ENCODE assay signal across 29 cellular contexts in genomic region chr17:8445536-8445935, GRCh38. TPM values are rescaled to one million over a fixed set of nuclear protein-coding genes. Genes with fewer than 3 reads are reported as not detected.
"Had no signal": no experiment of that assay in that cellular context is flagged by ENCODE, and none has a peak within 500 bp of the region (broad histone marks: within the 10 kb centered on the region; RNA-seq: fewer than 3 reads in every experiment).

No MANE protein-coding gene starts in this region.

- DNase-seq: activated CD8-positive, alpha-beta memory T cell treated with anti-CD3 and anti-CD28 coated beads, Interleukin-2, amount 50 U/mL, for 48 hours; activated naive CD4-positive, alpha-beta T cell; activated T-cell treated with anti-CD3 and anti-CD28 coated beads, Interleukin-2, amount 50 U/mL, for 4 hours; adrenal gland; colonic mucosa; foreskin keratinocyte; immature natural killer cell; mesenchymal stem cell; mucosa of descending colon; occipital lobe; posterior cingulate gyrus; small intestine; stimulated activated CD4-positive, alpha-beta T cell treated with anti-CD3 and anti-CD28 coated beads, Interleukin-2, amount 100 ng/mL, for 24 hours; stimulated activated naive CD8-positive, alpha-beta T cell treated with anti-CD3 and anti-CD28 coated beads, Interleukin-15, amount 100 ng/mL, for 72 hours; uterus; WERI-Rb-1 had no signal

- H3K4me1 ChIP-seq: colonic mucosa, foreskin keratinocyte, uterus had no signal

- H3K27me3 ChIP-seq: adrenal gland, colonic mucosa, foreskin keratinocyte, hepatocyte, suprapubic skin, tibial nerve, uterus had no signal

- H3K27ac Mint-ChIP-seq: activated naive CD8-positive, alpha-beta T cell; activated T-helper 2 cell treated with anti-CD3 and anti-CD28 coated beads, Interferon-gamma antibody, Interleukin-2, Interleukin-4, amounts not matched to agents 10 μg/mL and 5 μg/mL and 100 μg/mL, durations not matched to agents 14 hours and 24 hours and 36 hours; immature natural killer cell; stimulated activated effector memory CD8-positive, alpha-beta T cell treated with anti-CD3 and anti-CD28 coated beads, Interleukin-12 subunit alpha, Interleukin-12 subunit beta, amount 100 ng/mL, for 72 hours; stimulated activated naive CD8-positive, alpha-beta T cell treated with anti-CD3 and anti-CD28 coated beads, Interleukin-15, amount 100 ng/mL, for 72 hours had no signal

- H3K4me3 ChIP-seq: adrenal gland, colonic mucosa, hepatocyte, mucosa of descending colon, suprapubic skin, tibial nerve, uterus had no signal

- H3K9me3 ChIP-seq: adrenal gland, colonic mucosa, mucosa of descending colon, suprapubic skin, tibial nerve, uterus had no signal

- H3K9me3 Mint-ChIP-seq: activated T-cell treated with anti-CD3 and anti-CD28 coated beads, Interleukin-2, amount 50 U/mL, for 4 hours; activated T-helper 2 cell treated with anti-CD3 and anti-CD28 coated beads, Interferon-gamma antibody, Interleukin-2, Interleukin-4, amounts not matched to agents 10 μg/mL and 5 μg/mL and 100 μg/mL, durations not matched to agents 14 hours and 24 hours and 36 hours; central memory CD8-positive, alpha-beta T cell; immature natural killer cell; stimulated activated effector memory CD8-positive, alpha-beta T cell treated with anti-CD3 and anti-CD28 coated beads, Interleukin-12 subunit alpha, Interleukin-12 subunit beta, amount 100 ng/mL, for 72 hours; stimulated activated naive CD8-positive, alpha-beta T cell treated with anti-CD3 and anti-CD28 coated beads, Interleukin-15, amount 100 ng/mL, for 72 hours had no signal

- H3K4me3 Mint-ChIP-seq: activated naive CD8-positive, alpha-beta T cell; activated T-cell treated with anti-CD3 and anti-CD28 coated beads, Interleukin-2, amount 50 U/mL, for 4 hours; central memory CD8-positive, alpha-beta T cell; immature natural killer cell; stimulated activated effector memory CD8-positive, alpha-beta T cell treated with anti-CD3 and anti-CD28 coated beads, Interleukin-12 subunit alpha, Interleukin-12 subunit beta, amount 100 ng/mL, for 72 hours; stimulated activated naive CD8-positive, alpha-beta T cell treated with anti-CD3 and anti-CD28 coated beads, Interleukin-15, amount 100 ng/mL, for 72 hours had no signal

- H3K4me2 ChIP-seq: hepatocyte had no signal

- H3K27ac ChIP-seq: adrenal gland, colonic mucosa, foreskin keratinocyte, hepatocyte, suprapubic skin, tibial nerve, uterus, WERI-Rb-1 had no signal

- FAIRE-seq: astrocyte, small intestine had no signal

- H2AFZ ChIP-seq: hepatocyte had no signal

- ATAC-seq: activated T-cell treated with anti-CD3 and anti-CD28 coated beads, Interleukin-2, amount 50 U/mL, for 4 hours; foreskin keratinocyte; left lobe of liver; mucosa of descending colon; sciatic nerve; stimulated activated effector memory CD8-positive, alpha-beta T cell treated with anti-CD3 and anti-CD28 coated beads, Interleukin-12 subunit alpha, Interleukin-12 subunit beta, amount 100 ng/mL, for 72 hours; stimulated activated naive CD8-positive, alpha-beta T cell treated with anti-CD3 and anti-CD28 coated beads, Interleukin-15, amount 100 ng/mL, for 72 hours had no signal

- H3K36me3 ChIP-seq: colonic mucosa, uterus had no signal

- H3K27me3 Mint-ChIP-seq: activated naive CD8-positive, alpha-beta T cell; central memory CD8-positive, alpha-beta T cell; stimulated activated naive CD8-positive, alpha-beta T cell treated with anti-CD3 and anti-CD28 coated beads, Interleukin-15, amount 100 ng/mL, for 72 hours had no signal

RNA-seq across cellular contexts. Expression of gene RNF222, which starts 47.9 kb away (rescaled TPM):
- total RNA-seq: activated T-helper 2 cell treated with anti-CD3 and anti-CD28 coated beads, Interferon-gamma antibody, Interleukin-2, Interleukin-4, amounts not matched to agents 10 μg/mL and 5 μg/mL and 100 μg/mL, durations not matched to agents 14 hours and 24 hours and 36 hours; adrenal gland; astrocyte; colonic mucosa; hepatocyte; kidney epithelial cell; left lobe of liver; mucosa of descending colon; occipital lobe; renal cortical epithelial cell; sciatic nerve; uterus had no signal
- polyA plus RNA-seq: adrenal gland, hepatocyte, neural cell, small intestine had no signal
